ENCODE assay signal across 26 cellular contexts in the genomic region with DNA sequence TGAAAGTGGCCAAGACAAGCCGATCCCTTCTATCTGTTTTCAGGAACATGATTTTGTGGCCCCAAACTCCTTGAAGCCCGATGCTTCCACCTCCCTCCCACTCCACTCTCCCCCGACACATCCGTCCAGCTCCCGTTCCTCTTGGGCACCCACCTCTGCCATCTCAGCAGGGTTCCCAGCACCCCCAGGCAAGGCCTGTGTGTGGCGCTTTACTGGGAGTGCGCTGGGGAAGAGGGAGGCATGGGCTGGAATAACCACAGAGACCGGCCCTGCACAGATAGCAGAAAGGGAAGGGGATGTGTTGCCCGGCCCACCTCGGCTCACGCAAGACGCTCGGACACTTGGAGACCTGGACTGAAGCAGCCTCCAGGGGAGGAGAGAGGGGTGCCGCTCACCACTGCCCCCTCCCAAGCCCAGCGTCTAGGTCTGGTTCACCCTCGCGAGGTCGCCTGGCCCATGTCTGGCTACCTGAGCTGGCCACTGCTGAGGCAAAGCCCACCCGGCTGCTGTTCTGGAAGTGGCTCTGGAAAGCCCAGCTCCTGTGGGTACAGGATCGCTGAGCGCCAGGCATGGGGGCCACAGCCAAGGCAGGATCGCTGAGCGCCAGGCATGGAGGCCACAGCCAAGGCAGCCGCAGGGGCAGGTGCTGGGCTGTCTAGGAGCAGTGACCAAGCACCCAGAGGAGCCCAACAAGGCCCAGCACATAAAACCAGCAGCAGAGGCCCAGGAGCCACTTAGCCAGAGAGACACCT. TPM values are rescaled to one million over a fixed set of nuclear protein-coding genes. Genes with fewer than 3 reads are reported as not detected.
DNase-seq lines count a peak whose midpoint lies in the region; ATAC-seq and TF ChIP-seq lines count a peak whose summit lies in the region.
"Had no signal": no experiment of that assay in that cellular context is flagged by ENCODE, and none has a peak within 500 bp of the region (broad histone marks: within the 10 kb centered on the region; RNA-seq: fewer than 3 reads in every experiment).

No MANE protein-coding gene starts in this region.

- H3K4me1 ChIP-seq in BE2C (no peaks in the 10 kb centered on the region), NT2/D1 (ENCODE audit: insufficient read depth, insufficient read length) (peaks cover 31% of the 10 kb centered on the region), mucosa of descending colon (ENCODE audit: low read depth) (no peaks in the 10 kb centered on the region), osteoblast (ENCODE audit: insufficient read depth, low read length) (peaks cover under 1% of the 10 kb centered on the region)

- no peaks in the 10 kb centered on the region for H3K79me2 ChIP-seq in osteoblast (ENCODE audit: insufficient read depth, low read length)

- no peak overlapping the region for H3K4me2 ChIP-seq in osteoblast (ENCODE audit: insufficient read depth, low read length)
- H3K4me2 ChIP-seq: BLaER1 treated with 17β-estradiol and CSF1 and Interleukin-3, amounts not matched to agents 10 nM and 100 nM; KMS-11 had no signal

- no peak overlapping the region for H3K4me3 ChIP-seq in BE2C (ENCODE audit: low read depth, low read length)
- H3K4me3 ChIP-seq in NT2/D1 (ENCODE audit: insufficient read length, low read depth) = no peak overlapping the region
- no peak overlapping the region for H3K4me3 ChIP-seq in mucosa of descending colon
- no peak overlapping the region for H3K4me3 ChIP-seq in H7 (ENCODE audit: insufficient read depth, low read depth, low read length)
- H3K4me3 ChIP-seq in osteoblast (ENCODE audit: insufficient read depth, low read length) = no peak overlapping the region
- H3K4me3 ChIP-seq: BLaER1 treated with 17β-estradiol and CSF1 and Interleukin-3, amounts not matched to agents 10 nM and 100 nM; SJSA1; tibial artery had no signal

- DNase-seq in BE2C (peak; percentile 6), NT2/D1 (ENCODE audit: low read depth, low spot score) (no peak), left cardiac atrium (peak; percentile 12), mucosa of descending colon (peak in 2 of 3 donors; percentile 7 to 35), H7 (no peak), anterior cingulate cortex (lab: John Stamatoyannopoulos, UW) (no peak), osteoblast (ENCODE audit: insufficient read length, low spot score, missing footprints) (no peak)
- DNase-seq in activated CD4-positive, alpha-beta T cell treated with anti-CD3 and anti-CD28 coated beads for 1 hour = no peak
- DNase-seq: activated CD8-positive, alpha-beta T cell treated with anti-CD3 and anti-CD28 coated beads for 36 hours; activated naive CD4-positive, alpha-beta T cell; central memory CD4-positive, alpha-beta T cell; GOT3; MV-4-11; NCI-H1694 treated with DMSO at 0.1 percent for 48 hours; NCI-H2171; NCI-H524; NK-92 treated with Interleukin-12 subunit alpha and Interleukin-12 subunit beta, amount 100 ng/mL, for 24 hours; stimulated activated CD4-positive, alpha-beta T cell treated with anti-CD3 and anti-CD28 coated beads, Interleukin-4, amount 100 ng/mL, for 4 hours; stimulated activated naive CD4-positive, alpha-beta T cell treated with Interleukin-2 at 50 U/mL for 16 hours; T-cell had no signal

- H4K20me1 ChIP-seq in osteoblast (ENCODE audit: insufficient read depth, low read length) = no peaks in the 10 kb centered on the region

- no peak overlapping the region for H2AFZ ChIP-seq in osteoblast (ENCODE audit: low read length)

- H3K9me3 ChIP-seq in BE2C = 0 out of 2 replicates have a peak, but pooled peaks cover 2% of the 10 kb centered on the region
- H3K9me3 ChIP-seq in NT2/D1 (ENCODE audit: insufficient read depth, low read length) = no peaks in the 10 kb centered on the region; the same call in 1 of the 2 replicates
- no peaks in the 10 kb centered on the region for H3K9me3 ChIP-seq in mucosa of descending colon
- no peaks in the 10 kb centered on the region for H3K9me3 ChIP-seq in osteoblast (ENCODE audit: low read depth, low read length)
- H3K9me3 ChIP-seq: SJSA1, tibial artery had no signal

- ATAC-seq in left cardiac atrium (no peak), mucosa of descending colon (no peak)
- ATAC-seq: activated CD4-positive, CD25-positive, alpha-beta regulatory T cell treated with anti-CD3 and anti-CD28 coated beads, Interleukin-2, amount 50 U/mL, for 24 hours; activated CD8-positive, alpha-beta T cell treated with anti-CD3 and anti-CD28 coated beads for 36 hours; Panc1; T-cell had no signal

- H3K27me3 ChIP-seq in BE2C (no peaks in the 10 kb centered on the region), NT2/D1 (ENCODE audit: insufficient read depth, insufficient read length) (peaks cover 30% of the 10 kb centered on the region), H7 (ENCODE audit: control insufficient read depth, insufficient read depth, low read length) (no peaks in the 10 kb centered on the region), osteoblast (ENCODE audit: insufficient read depth, low read length) (peaks cover 10% of the 10 kb centered on the region)
- H3K27me3 ChIP-seq: SJSA1, tibial artery had no signal

- H3K36me3 ChIP-seq in BE2C (no peaks in the 10 kb centered on the region), NT2/D1 (ENCODE audit: insufficient read depth, insufficient read length, low read length) (no peaks in the 10 kb centered on the region), mucosa of descending colon (ENCODE audit: low read depth) (no peaks in the 10 kb centered on the region), H7 (replicated peaks; ENCODE audit: control insufficient read depth, insufficient read depth, low read length) (no peaks in the 10 kb centered on the region), osteoblast (ENCODE audit: insufficient read depth, low read length) (no peaks in the 10 kb centered on the region)
- H3K36me3 ChIP-seq: BLaER1 treated with 17β-estradiol and CSF1 and Interleukin-3, amounts not matched to agents 10 nM and 100 nM; SJSA1; tibial artery had no signal

- intact Hi-C loops in left cardiac atrium (cut with DNase I) (no loop called here), mucosa of descending colon (cut with DNase I, micrococcal nuclease) (no loop called here)

- H3K27ac ChIP-seq in osteoblast (ENCODE audit: low read depth, low read length) = no peak overlapping the region
- H3K27ac ChIP-seq: BLaER1 treated with 17β-estradiol and CSF1 and Interleukin-3, amounts not matched to agents 10 nM and 100 nM; KMS-11; SJSA1; tibial artery had no signal

- peak overlapping the region; percentile 24 for H3K9ac ChIP-seq in NT2/D1 (ENCODE audit: insufficient read length, low read depth)
- H3K9ac ChIP-seq: BLaER1 treated with 17β-estradiol and CSF1 and Interleukin-3, amounts not matched to agents 10 nM and 100 nM; KMS-11 had no signal

- TF ChIP-seq CTCF in BE2C (IDR thresholded peaks at IDR 0.05; ENCODE audit: low read depth, low read length) = no peak
- no peak for TF ChIP-seq CTCF in mucosa of descending colon (IDR thresholded peaks at IDR 0.05)
- TF ChIP-seq CTCF in osteoblast (IDR thresholded peaks at IDR 0.05; ENCODE audit: extremely low read depth, low read depth, low read length) = no peak

RNA-seq across cellular contexts. Expression of gene COL18A1, which starts 23.8 kb away (rescaled TPM):
- 11.7 TPM for polyA plus RNA-seq in BE2C (2012; ENCODE audit: insufficient read depth, insufficient read length, low read depth)
- total RNA-seq in left cardiac atrium (100 to 1,000 TPM in 1 of 2 donors, 10 to 100 TPM in 1; 53.4 to 104 TPM), mucosa of descending colon (10 to 100 TPM in 2 of 3 donors, 1 to 10 TPM in 1; 4.6 to 46.9 (median 21.3) TPM), osteoblast (8.3 and 8.8 TPM in 2 replicates)
- total RNA-seq in H7 (2014; rRNA removed; shearing (Covaris generic)) = 327 and 328 TPM in 2 replicates

Comparison
In these comparisons a context has a peak if more than half of its experiments do, and no peak if none do; other contexts are left out.
1. DNase-seq: peak in BE2C (single experiment), left cardiac atrium (single experiment) and mucosa of descending colon (2 of 3); none in NT2/D1 (single experiment), activated CD4-positive, alpha-beta T cell treated with anti-CD3 and anti-CD28 coated beads for 1 hour (single experiment), H7 (single experiment), anterior cingulate cortex (0 of 58) and osteoblast (single experiment).